In genomic region chr6:71288228-71289038, GRCh38 we compare ENCODE assay signal across 1 cellular context.
TF ChIP-seq lines count a peak whose summit lies in the region.

TSS of gene OGFRL1 (plus strand) at chr6:71288811. CDS start at chr6:71288937, 126 bp downstream.

TF ChIP-seq in GM12878, 131 proteins besides CTCF, POLR2A, EP300 and RAD21 (continued from another document):
- TF ChIP-seq KLF5 (IDR thresholded peaks at IDR 0.05; ENCODE audit: partially characterized antibody) (no peak), CBX5 (IDR thresholded peaks at IDR 0.05; ENCODE audit: low read depth) (0 out of 2 replicates have a peak, but pooled peaks have one; percentile 34), RUNX3 (IDR thresholded peaks at IDR 0.05; ENCODE audit: low read length) (peak; percentile 79), CHD2 (IDR thresholded peaks at IDR 0.05; ENCODE audit: borderline replicate concordance, low read depth, low read length) (peak; percentile 57; the same call in 1 of the 2 replicates), SMARCA5 (IDR thresholded peaks at IDR 0.05) (0 out of 2 replicates have a peak, but pooled peaks have one; percentile 59), ZNF274 (IDR thresholded peaks at IDR 0.05; ENCODE audit: insufficient read depth, insufficient read length) (no peak), IKZF1 (conservative IDR thresholded peaks at IDR 0.05) (peak; percentile 73), EZH2 (IDR thresholded peaks at IDR 0.05; ENCODE audit: borderline replicate concordance, control insufficient read depth, low read depth, low read length) (no peak), YY1 (IDR thresholded peaks at IDR 0.05; ENCODE audit: low read depth, low read length) (peak; percentile 65), RB1 (IDR thresholded peaks at IDR 0.05; ENCODE audit: borderline replicate concordance) (peak; percentile 31; the same call in 1 of the 2 replicates), CREM (IDR thresholded peaks at IDR 0.05; ENCODE audit: low read depth) (no peak), MXI1 (IDR thresholded peaks at IDR 0.05; ENCODE audit: low read depth, low read length) (peak; percentile 28; the same call in 1 of the 2 replicates), TBL1XR1 (IDR thresholded peaks at IDR 0.05; ENCODE audit: low read depth, low read length) (0 out of 2 replicates have a peak, but pooled peaks have one; percentile 13), ATF3 (IDR thresholded peaks at IDR 0.05; ENCODE audit: borderline replicate concordance, extremely low read depth, low read depth, low read length) (no peak), SIX5 (IDR thresholded peaks at IDR 0.05; ENCODE audit: low read depth, low read length, severe bottlenecking) (no peak), SIN3A (IDR thresholded peaks at IDR 0.05; ENCODE audit: low read depth, low read length) (no peak), TCF3 (IDR thresholded peaks at IDR 0.05; ENCODE audit: borderline replicate concordance, insufficient read depth, low read depth, low read length) (peak; percentile 8), PML (IDR thresholded peaks at IDR 0.05; ENCODE audit: low read length) (no peak), NFYA (IDR thresholded peaks at IDR 0.05; ENCODE audit: borderline replicate concordance, low read depth, low read length) (no peak)
- TF ChIP-seq, protein P1, sequence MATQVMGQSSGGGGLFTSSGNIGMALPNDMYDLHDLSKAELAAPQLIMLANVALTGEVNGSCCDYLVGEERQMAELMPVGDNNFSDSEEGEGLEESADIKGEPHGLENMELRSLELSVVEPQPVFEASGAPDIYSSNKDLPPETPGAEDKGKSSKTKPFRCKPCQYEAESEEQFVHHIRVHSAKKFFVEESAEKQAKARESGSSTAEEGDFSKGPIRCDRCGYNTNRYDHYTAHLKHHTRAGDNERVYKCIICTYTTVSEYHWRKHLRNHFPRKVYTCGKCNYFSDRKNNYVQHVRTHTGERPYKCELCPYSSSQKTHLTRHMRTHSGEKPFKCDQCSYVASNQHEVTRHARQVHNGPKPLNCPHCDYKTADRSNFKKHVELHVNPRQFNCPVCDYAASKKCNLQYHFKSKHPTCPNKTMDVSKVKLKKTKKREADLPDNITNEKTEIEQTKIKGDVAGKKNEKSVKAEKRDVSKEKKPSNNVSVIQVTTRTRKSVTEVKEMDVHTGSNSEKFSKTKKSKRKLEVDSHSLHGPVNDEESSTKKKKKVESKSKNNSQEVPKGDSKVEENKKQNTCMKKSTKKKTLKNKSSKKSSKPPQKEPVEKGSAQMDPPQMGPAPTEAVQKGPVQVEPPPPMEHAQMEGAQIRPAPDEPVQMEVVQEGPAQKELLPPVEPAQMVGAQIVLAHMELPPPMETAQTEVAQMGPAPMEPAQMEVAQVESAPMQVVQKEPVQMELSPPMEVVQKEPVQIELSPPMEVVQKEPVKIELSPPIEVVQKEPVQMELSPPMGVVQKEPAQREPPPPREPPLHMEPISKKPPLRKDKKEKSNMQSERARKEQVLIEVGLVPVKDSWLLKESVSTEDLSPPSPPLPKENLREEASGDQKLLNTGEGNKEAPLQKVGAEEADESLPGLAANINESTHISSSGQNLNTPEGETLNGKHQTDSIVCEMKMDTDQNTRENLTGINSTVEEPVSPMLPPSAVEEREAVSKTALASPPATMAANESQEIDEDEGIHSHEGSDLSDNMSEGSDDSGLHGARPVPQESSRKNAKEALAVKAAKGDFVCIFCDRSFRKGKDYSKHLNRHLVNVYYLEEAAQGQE (IDR thresholded peaks at IDR 0.05; ENCODE audit: low read depth, low read length): no peak
